ENCODE assay signal across 16 cellular contexts in genomic region chr11:11968511-11969280, GRCh38. TPM values are rescaled to one million over a fixed set of nuclear protein-coding genes. Genes with fewer than 3 reads are reported as not detected.
A peak's percentile ranks its signal among the peaks of the same experiment; 100 is the strongest.
DNase-seq lines count a peak whose midpoint lies in the region; TF ChIP-seq lines count a peak whose summit lies in the region.
"Had no signal": no experiment of that assay in that cellular context is flagged by ENCODE, and none has a peak within 500 bp of the region (broad histone marks: within the 10 kb centered on the region; RNA-seq: fewer than 3 reads in every experiment).

No MANE protein-coding gene starts in this region.

- TF ChIP-seq CTCF in AG10803 (conservative IDR thresholded peaks at IDR 0.05; ENCODE audit: low read length) (0 out of 2 replicates have a peak, but pooled peaks have one; percentile 6), HFFc6 (IDR thresholded peaks at IDR 0.05) (no peak; the same call in 1 of the 2 replicates), nephron (IDR thresholded peaks at IDR 0.05; ENCODE audit: unreplicated experiment in 3 of 3) (no peak)

- H3K4me3 Mint-ChIP-seq in HFFc6 (no peak overlapping the region), nephron (no peak overlapping the region)
- no peak overlapping the region for H3K4me3 Mint-ChIP-seq in activated CD4-positive, alpha-beta memory T cell treated with anti-CD3 and anti-CD28 coated beads for 36 hours
- H3K4me3 Mint-ChIP-seq: activated T-helper 1 cell treated with anti-CD3 and anti-CD28 coated beads, Interleukin-12 subunit alpha, Interleukin-12 subunit beta, Interleukin-2, Interleukin-4 antibody, amounts not matched to agents 30 ng/mL and 10 ng/mL and 1 ng/mL, durations not matched to agents 14 hours and 24 hours and 36 hours; B cell; GM23338; T-helper 1 cell treated with Interleukin-12 subunit alpha and Interleukin-12 subunit beta and Interleukin-4 antibody, amounts not matched to agents 30 μg/mL and 1 μg/mL, for 36 hours had no signal

- DNase-seq in AG10803 (ENCODE audit: low read depth) = peak; percentile 94
- peak; percentile 68 for DNase-seq in HFFc6
- DNase-seq in dedifferentiated amniotic fluid mesenchymal stem cell (ENCODE audit: extremely low spot score) = peak; percentile 25
- DNase-seq in AG08396 (ENCODE audit: low spot score) = no peak
- DNase-seq in UCSD-AML1 (lab: John Stamatoyannopoulos, UW; ENCODE audit: unreplicated experiment) = no peak
- DNase-seq in activated CD4-positive, alpha-beta T cell treated with anti-CD3 and anti-CD28 coated beads for 48 hours = no peak
- no peak for DNase-seq in activated CD4-positive, alpha-beta memory T cell treated with anti-CD3 and anti-CD28 coated beads for 36 hours
- DNase-seq: activated CD4-positive, alpha-beta T cell treated with anti-CD3 and anti-CD28 coated beads for 4 hours; amygdala; DND-41; effector memory CD4-positive, alpha-beta T cell had no signal

- no peak overlapping the region for H3K4me3 ChIP-seq in AG10803 (ENCODE audit: low read length)
- H3K4me3 ChIP-seq: GM23338 had no signal

- peaks cover 62% of the 10 kb centered on the region for H3K36me3 Mint-ChIP-seq in HFFc6 (ENCODE audit: low read depth)
- peaks cover 11% of the 10 kb centered on the region for H3K36me3 Mint-ChIP-seq in nephron (ENCODE audit: low read depth)
- no peaks in the 10 kb centered on the region for H3K36me3 Mint-ChIP-seq in activated CD4-positive, alpha-beta memory T cell treated with anti-CD3 and anti-CD28 coated beads for 36 hours

- H3K27ac Mint-ChIP-seq in HFFc6 (peak overlapping the region; percentile 92), nephron (peak overlapping the region; percentile 85 to 90 (median 85))
- H3K27ac Mint-ChIP-seq in activated CD4-positive, alpha-beta memory T cell treated with anti-CD3 and anti-CD28 coated beads for 36 hours = no peak overlapping the region
- H3K27ac Mint-ChIP-seq: activated T-helper 1 cell treated with anti-CD3 and anti-CD28 coated beads, Interleukin-12 subunit alpha, Interleukin-12 subunit beta, Interleukin-2, Interleukin-4 antibody, amounts not matched to agents 30 ng/mL and 10 ng/mL and 1 ng/mL, durations not matched to agents 14 hours and 24 hours and 36 hours; B cell; GM23338; T-helper 1 cell treated with Interleukin-12 subunit alpha and Interleukin-12 subunit beta and Interleukin-4 antibody, amounts not matched to agents 30 μg/mL and 1 μg/mL, for 36 hours had no signal

- H3K4me1 Mint-ChIP-seq in HFFc6 (ENCODE audit: low read depth) (peaks cover 64% of the 10 kb centered on the region), nephron (peaks cover 67% of the 10 kb centered on the region)
- H3K4me1 Mint-ChIP-seq in activated CD4-positive, alpha-beta memory T cell treated with anti-CD3 and anti-CD28 coated beads for 36 hours (ENCODE audit: low read depth) = no peaks in the 10 kb centered on the region
- H3K4me1 Mint-ChIP-seq: B cell had no signal

- intact Hi-C loops in activated CD4-positive, alpha-beta memory T cell treated with anti-CD3 and anti-CD28 coated beads for 36 hours (cut with micrococcal nuclease) = no loop called here

- CTCF ChIA-PET in activated CD4-positive, alpha-beta memory T cell treated with anti-CD3 and anti-CD28 coated beads for 36 hours (lab: Charles Lee) = interaction anchor here (1.1 to 3.8 kb wide), 2 partner anchors 12 to 76 kb away, joined by 3 to 27 read pairs; no protein-coding TSS in a partner anchor

- H3K9me3 Mint-ChIP-seq in HFFc6 = no peaks in the 10 kb centered on the region
- no peaks in the 10 kb centered on the region for H3K9me3 Mint-ChIP-seq in nephron
- H3K9me3 Mint-ChIP-seq in activated CD4-positive, alpha-beta memory T cell treated with anti-CD3 and anti-CD28 coated beads for 36 hours = no peaks in the 10 kb centered on the region
- H3K9me3 Mint-ChIP-seq: activated T-helper 1 cell treated with anti-CD3 and anti-CD28 coated beads, Interleukin-12 subunit alpha, Interleukin-12 subunit beta, Interleukin-2, Interleukin-4 antibody, amounts not matched to agents 30 ng/mL and 10 ng/mL and 1 ng/mL, durations not matched to agents 14 hours and 24 hours and 36 hours; GM23338; T-helper 1 cell treated with Interleukin-12 subunit alpha and Interleukin-12 subunit beta and Interleukin-4 antibody, amounts not matched to agents 30 μg/mL and 1 μg/mL, for 36 hours had no signal

- H3K27me3 Mint-ChIP-seq in HFFc6 (ENCODE audit: insufficient read depth) (peaks cover 15% of the 10 kb centered on the region), nephron (ENCODE audit: low read depth) (peaks cover 5% of the 10 kb centered on the region)
- H3K27me3 Mint-ChIP-seq in activated CD4-positive, alpha-beta memory T cell treated with anti-CD3 and anti-CD28 coated beads for 36 hours = no peaks in the 10 kb centered on the region

- POLR2A ChIA-PET in activated CD4-positive, alpha-beta memory T cell treated with anti-CD3 and anti-CD28 coated beads for 36 hours (lab: Charles Lee) = no interaction called here

RNA-seq across cellular contexts. Expression of gene DKK3, which starts 39.7 kb away (rescaled TPM):
- total RNA-seq in HFFc6 (2021; fragmentation: NEBNext Ultra II Directional; extraction: Animal tissue kit (Norgen Biotek cat#: 25700)) = 100 to 1,000 TPM; 518 to 872 (median 646) TPM
- not detected for total RNA-seq in activated CD4-positive, alpha-beta memory T cell treated with anti-CD3 and anti-CD28 coated beads for 36 hours
- total RNA-seq: activated T-helper 1 cell treated with anti-CD3 and anti-CD28 coated beads, Interleukin-12 subunit alpha, Interleukin-12 subunit beta, Interleukin-2, Interleukin-4 antibody, amounts not matched to agents 30 ng/mL and 10 ng/mL and 1 ng/mL, durations not matched to agents 14 hours and 24 hours and 36 hours; B cell had no signal

Comparison
In these comparisons a context has a peak if more than half of its experiments do, and no peak if none do; other contexts are left out.
1. DNase-seq: peak in AG10803 (single experiment), HFFc6 (single experiment) and dedifferentiated amniotic fluid mesenchymal stem cell (single experiment); none in AG08396 (single experiment), UCSD-AML1 (single experiment), activated CD4-positive, alpha-beta T cell treated with anti-CD3 and anti-CD28 coated beads for 48 hours (single experiment) and activated CD4-positive, alpha-beta memory T cell treated with anti-CD3 and anti-CD28 coated beads for 36 hours (single experiment).
2. RNA of gene DKK3, which starts 39.7 kb away (total RNA-seq): 518 to 872 TPM in HFFc6; not detected in activated CD4-positive, alpha-beta memory T cell treated with anti-CD3 and anti-CD28 coated beads for 36 hours; every median in the first group is over 100 times any median in the second.